In the genomic region with DNA sequence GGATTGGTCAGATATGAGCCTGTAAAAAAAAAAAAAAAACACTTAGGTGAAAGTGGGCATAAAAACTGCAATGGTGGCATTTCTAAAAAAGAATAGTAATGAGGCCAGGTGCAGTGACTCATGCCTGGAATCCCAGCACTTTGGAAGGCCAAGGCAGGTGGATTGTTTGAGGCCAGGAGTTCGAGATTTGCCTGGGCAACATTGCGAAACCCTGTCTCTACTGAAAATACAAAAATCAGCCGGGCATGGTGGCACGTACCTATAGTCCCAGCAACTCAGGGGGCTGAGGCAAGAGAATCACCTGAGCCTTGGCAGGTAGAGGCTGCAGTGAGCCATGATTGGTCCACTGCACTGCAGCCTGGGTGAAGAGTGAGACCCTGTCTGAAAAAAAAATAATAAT, we compare ENCODE assay signal across 31 cellular contexts.
"Had no signal": no experiment of that assay in that cellular context is flagged by ENCODE, and none has a peak within 500 bp of the region (broad histone marks: within the 10 kb centered on the region; RNA-seq: fewer than 3 reads in every experiment).

No MANE protein-coding gene starts in this region.

- H3K27ac Mint-ChIP-seq: immature natural killer cell; naive thymus-derived CD8-positive, alpha-beta T cell; nephron; neural progenitor cell; progenitor cell of endocrine pancreas; stimulated activated naive B cell treated with anti-CD40 and anti-IgM and Interleukin-4, amounts not matched to agents 10 μg/mL and 1 μg/mL and 100 μg/mL, for 72 hours had no signal

- DNase-seq: hypothalamus; immature natural killer cell; kidney; left colon; left lung; lower lobe of right lung; mammary epithelial cell; mesenchymal stem cell; naive thymus-derived CD8-positive, alpha-beta T cell; occipital lobe; stimulated activated CD4-positive, alpha-beta T cell treated with anti-CD3 and anti-CD28 coated beads, Interleukin-12 subunit alpha, Interleukin-12 subunit beta, amount 100 ng/mL, for 4 hours; stimulated activated CD4-positive, alpha-beta T cell treated with anti-CD3 and anti-CD28 coated beads, Interleukin-15, amount 100 ng/mL, for 24 hours; stimulated activated CD4-positive, alpha-beta T cell treated with anti-CD3 and anti-CD28 coated beads, Interleukin-2, amount 100 ng/mL, for 24 hours; stimulated activated CD4-positive, alpha-beta T cell treated with anti-CD3 and anti-CD28 coated beads, Interleukin-4, amount 100 ng/mL, for 1 hour; stimulated activated naive B cell treated with anti-CD40 and anti-IgM and Interleukin-4, amounts not matched to agents 10 μg/mL and 1 μg/mL and 100 μg/mL, for 72 hours; stimulated activated naive CD8-positive, alpha-beta T cell treated with anti-CD3 and anti-CD28 coated beads, Interleukin-15, Interleukin-2, amounts not matched to agents 100 U/mL and 50 U/mL, for 24 hours; stomach; testis; thyroid gland; transverse colon; upper lobe of left lung had no signal

- ATAC-seq: left colon; left lung; lower lobe of right lung; naive thymus-derived CD8-positive, alpha-beta T cell; sciatic nerve; stimulated activated naive B cell treated with anti-CD40 and anti-IgM and Interleukin-4, amounts not matched to agents 10 μg/mL and 1 μg/mL and 100 μg/mL, for 72 hours; stimulated activated naive CD8-positive, alpha-beta T cell treated with anti-CD3 and anti-CD28 coated beads, Interleukin-15, Interleukin-2, amounts not matched to agents 100 U/mL and 50 U/mL, for 24 hours had no signal

- H3K27me3 ChIP-seq: left lung, neural progenitor cell, neutrophil, right atrium auricular region, stomach, testis, thyroid gland, transverse colon, upper lobe of left lung, vagina had no signal

- H3K9ac ChIP-seq: neural progenitor cell, parathyroid adenoma had no signal

- FAIRE-seq: islet of Langerhans, kidney had no signal

- H3K9me3 Mint-ChIP-seq: immature natural killer cell; naive thymus-derived CD8-positive, alpha-beta T cell; nephron; neural progenitor cell; stimulated activated naive B cell treated with anti-CD40 and anti-IgM and Interleukin-4, amounts not matched to agents 10 μg/mL and 1 μg/mL and 100 μg/mL, for 72 hours had no signal

- H3K4me3 Mint-ChIP-seq: immature natural killer cell; naive thymus-derived CD8-positive, alpha-beta T cell; nephron; neural progenitor cell; stimulated activated naive B cell treated with anti-CD40 and anti-IgM and Interleukin-4, amounts not matched to agents 10 μg/mL and 1 μg/mL and 100 μg/mL, for 72 hours had no signal

- H3K9me3 ChIP-seq: left lung, lower lobe of right lung, neutrophil, right atrium auricular region, stomach, testis, thyroid gland, transverse colon, upper lobe of left lung, vagina had no signal

- H3K36me3 Mint-ChIP-seq: naive thymus-derived CD8-positive, alpha-beta T cell; neural progenitor cell; stimulated activated naive B cell treated with anti-CD40 and anti-IgM and Interleukin-4, amounts not matched to agents 10 μg/mL and 1 μg/mL and 100 μg/mL, for 72 hours had no signal

- H3K79me2 ChIP-seq: parathyroid adenoma had no signal

- H2AFZ ChIP-seq: neural progenitor cell, parathyroid adenoma had no signal

- H3K36me3 ChIP-seq: left lung, lower lobe of right lung, neural progenitor cell, neutrophil, right atrium auricular region, stomach, thyroid gland, transverse colon, upper lobe of left lung, vagina had no signal

- H3K27ac ChIP-seq: left lung, lower lobe of right lung, neural progenitor cell, neutrophil, parathyroid adenoma, right atrium auricular region, skin epidermis, stomach, testis, thyroid gland, transverse colon, upper lobe of left lung, vagina had no signal

- H3K4me1 ChIP-seq: left lung, lower lobe of right lung, neural progenitor cell, parathyroid adenoma, right atrium auricular region, stomach, testis, thyroid gland, transverse colon, upper lobe of left lung, vagina had no signal

- H3K4me3 ChIP-seq: left lung, lower lobe of right lung, neural progenitor cell, right atrium auricular region, skin epidermis, stomach, testis, thyroid gland, transverse colon, upper lobe of left lung, vagina had no signal

- H3K4me2 ChIP-seq: neural progenitor cell had no signal

- H3K27me3 Mint-ChIP-seq: naive thymus-derived CD8-positive, alpha-beta T cell; stimulated activated naive B cell treated with anti-CD40 and anti-IgM and Interleukin-4, amounts not matched to agents 10 μg/mL and 1 μg/mL and 100 μg/mL, for 72 hours had no signal

- H3K4me1 Mint-ChIP-seq: naive thymus-derived CD8-positive, alpha-beta T cell; nephron; neural progenitor cell had no signal
